ENCODE assay signal across 9 cellular contexts in the genomic region with DNA sequence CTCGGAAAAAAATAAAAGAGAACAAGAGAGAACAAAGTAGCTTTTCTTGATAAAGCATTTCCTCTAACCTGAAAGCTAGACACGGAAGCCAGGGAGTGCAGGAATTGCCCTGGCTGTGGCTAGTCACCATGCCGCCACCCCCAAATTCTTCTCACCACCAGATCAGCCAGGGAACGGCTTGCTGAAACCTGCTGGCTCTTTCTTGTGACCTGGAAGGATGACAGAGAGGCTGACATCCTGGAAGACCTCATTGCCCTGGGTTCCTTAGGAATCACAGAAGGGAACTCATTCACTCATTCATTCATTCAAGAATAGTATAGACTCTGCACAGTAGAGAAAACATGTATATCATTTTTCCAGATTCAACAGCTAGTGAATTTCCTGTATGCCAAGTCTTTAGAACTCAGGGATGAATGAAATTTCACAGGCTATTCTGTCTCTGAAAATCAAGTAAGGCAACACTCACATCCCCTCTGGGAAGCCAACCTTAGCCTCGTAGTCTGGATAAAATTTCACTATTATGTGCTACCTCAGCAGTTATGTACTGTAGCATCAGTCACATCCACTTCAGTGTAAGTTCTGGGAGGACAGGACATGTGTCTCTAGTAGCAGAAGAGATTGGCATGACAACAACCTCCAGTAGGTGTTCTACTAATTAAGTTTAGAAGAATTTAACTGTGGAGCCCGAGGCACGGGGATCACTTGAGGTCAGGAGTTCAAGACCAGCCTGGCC. TPM values are rescaled to one million over a fixed set of nuclear protein-coding genes. Genes with fewer than 3 reads are reported as not detected.
DNase-seq lines count a peak whose midpoint lies in the region; ATAC-seq and TF ChIP-seq lines count a peak whose summit lies in the region.
"Had no signal": no experiment of that assay in that cellular context is flagged by ENCODE, and none has a peak within 500 bp of the region (broad histone marks: within the 10 kb centered on the region; RNA-seq: fewer than 3 reads in every experiment).

No MANE protein-coding gene starts in this region.

- TF ChIP-seq EP300 in stomach (IDR thresholded peaks at IDR 0.05), result no peak

- no peaks in the 10 kb centered on the region for H3K27me3 ChIP-seq in stomach

- H3K4me3 Mint-ChIP-seq in activated naive CD4-positive, alpha-beta T cell treated with anti-CD3 and anti-CD28 coated beads, Interleukin-2, amount 50 U/mL, for 24 hours, result peak overlapping the region; percentile 19
- peak overlapping the region; percentile 46 to 78 for H3K4me3 Mint-ChIP-seq in activated T-cell treated with anti-CD3 and anti-CD28 coated beads, Interleukin-2, amount 50 U/mL, for 72 hours

- no peak for DNase-seq in activated naive CD4-positive, alpha-beta T cell treated with Interleukin-2 at 50 U/mL for 16 hours
- no peak for DNase-seq in activated T-cell treated with anti-CD3 and anti-CD28 coated beads, Interleukin-2, amount 50 U/mL, for 72 hours
- DNase-seq in stomach (no peak), activated gamma-delta T cell (lab: John Stamatoyannopoulos, UW) (no peak), NCI-H187 treated with DMSO at 0.1 percent for 48 hours (lab: John Stamatoyannopoulos, UW) (no peak)
- DNase-seq in effector CD4-positive, alpha-beta T cell, result no peak

- peak; percentile 23 for ATAC-seq in HG03097 (IDR thresholded peaks at IDR 0.05; ENCODE audit: low FRiP score, unreplicated experiment)
- ATAC-seq in activated T-cell treated with anti-CD3 and anti-CD28 coated beads, Interleukin-2, amount 50 U/mL, for 72 hours (replicated peaks in 1 of 2), result no peak

- H3K4me3 ChIP-seq in stomach, result no peak overlapping the region

- H3K36me3 ChIP-seq in stomach, result no peaks in the 10 kb centered on the region

- 58 to 62% (median 61%) methylated on average over 7 of the region's 7 CpGs for WGBS in stomach, 5 donors

- H3K27ac Mint-ChIP-seq in activated naive CD4-positive, alpha-beta T cell treated with anti-CD3 and anti-CD28 coated beads, Interleukin-2, amount 50 U/mL, for 24 hours, result peak overlapping the region; percentile 76
- peak overlapping the region; percentile 58 for H3K27ac Mint-ChIP-seq in activated T-cell treated with anti-CD3 and anti-CD28 coated beads, Interleukin-2, amount 50 U/mL, for 72 hours

- H3K9me3 ChIP-seq in stomach, result no peaks in the 10 kb centered on the region

- no peaks in the 10 kb centered on the region for H3K36me3 Mint-ChIP-seq in activated naive CD4-positive, alpha-beta T cell treated with anti-CD3 and anti-CD28 coated beads, Interleukin-2, amount 50 U/mL, for 24 hours
- H3K36me3 Mint-ChIP-seq in activated T-cell treated with anti-CD3 and anti-CD28 coated beads, Interleukin-2, amount 50 U/mL, for 72 hours (ENCODE audit: insufficient read depth in 2 of 2), result peaks cover 0 to 4% of the 10 kb centered on the region in 2 donors

- peaks cover 5% of the 10 kb centered on the region for H3K9me3 Mint-ChIP-seq in activated naive CD4-positive, alpha-beta T cell treated with anti-CD3 and anti-CD28 coated beads, Interleukin-2, amount 50 U/mL, for 24 hours
- peaks cover 0 to 2% of the 10 kb centered on the region in 2 donors for H3K9me3 Mint-ChIP-seq in activated T-cell treated with anti-CD3 and anti-CD28 coated beads, Interleukin-2, amount 50 U/mL, for 72 hours

- H3K4me1 ChIP-seq in stomach, result peaks cover 0 to 23% (median 7%) of the 10 kb centered on the region in 4 donors

- peaks cover 41% of the 10 kb centered on the region for H3K4me1 Mint-ChIP-seq in activated naive CD4-positive, alpha-beta T cell treated with anti-CD3 and anti-CD28 coated beads, Interleukin-2, amount 50 U/mL, for 24 hours
- H3K4me1 Mint-ChIP-seq in activated T-cell treated with anti-CD3 and anti-CD28 coated beads, Interleukin-2, amount 50 U/mL, for 72 hours (ENCODE audit: low read depth), result peaks cover 45% of the 10 kb centered on the region

- H3K27ac ChIP-seq in stomach, result peak overlapping the region in 3 of 5 donors; percentile 38 to 54 (median 50)

- H3K27me3 Mint-ChIP-seq in activated naive CD4-positive, alpha-beta T cell treated with anti-CD3 and anti-CD28 coated beads, Interleukin-2, amount 50 U/mL, for 24 hours, result no peaks in the 10 kb centered on the region
- peaks cover 7% of the 10 kb centered on the region for H3K27me3 Mint-ChIP-seq in activated T-cell treated with anti-CD3 and anti-CD28 coated beads, Interleukin-2, amount 50 U/mL, for 72 hours (ENCODE audit: low read depth)

- intact Hi-C loops in stomach (cut with DNase I; ENCODE audit: low total_unique reads), result no loop called here

- TF ChIP-seq POLR2A in stomach (IDR thresholded peaks at IDR 0.05), result no peak

- no peak for TF ChIP-seq CTCF in stomach (IDR thresholded peaks at IDR 0.05)

RNA-seq across cellular contexts. Expression of a gene that starts 42.2 kb away (rescaled TPM):
- not detected for total RNA-seq in activated T-cell treated with anti-CD3 and anti-CD28 coated beads, Interleukin-2, amount 50 U/mL, for 72 hours
- 100 to 1,000 TPM in 1 of 5 donors, 1 to 10 TPM in 2, under 1 TPM in 1, not detected in 1; 0.58 to 123 (median 2.7) TPM for total RNA-seq in stomach
- polyA plus RNA-seq in stomach, result 1 to 10 TPM; 2.9 to 7.8 (median 4.1) TPM
- polyA plus RNA-seq: BJ had no signal
